21 cellular contexts compared by ENCODE assay signal in genomic region chr3:99861216-99861615, GRCh38. TPM values are rescaled to one million over a fixed set of nuclear protein-coding genes. Genes with fewer than 3 reads are reported as not detected.
DNase-seq lines count a peak whose midpoint lies in the region; ATAC-seq and TF ChIP-seq lines count a peak whose summit lies in the region.
"Had no signal": no experiment of that assay in that cellular context is flagged by ENCODE, and none has a peak within 500 bp of the region (broad histone marks: within the 10 kb centered on the region; RNA-seq: fewer than 3 reads in every experiment).

No MANE protein-coding gene starts in this region.

- no peaks in the 10 kb centered on the region for H3K9me2 ChIP-seq in hepatocyte (replicated peaks; ENCODE audit: insufficient read depth)

- H2AFZ ChIP-seq in hepatocyte = no peak overlapping the region
- H2AFZ ChIP-seq: GM23338 had no signal

- TF ChIP-seq CTCF in right atrium auricular region (IDR thresholded peaks at IDR 0.05) (no peak), hepatocyte (IDR thresholded peaks at IDR 0.05; ENCODE audit: poor library complexity) (no peak), sigmoid colon (IDR thresholded peaks at IDR 0.05) (no peak), vagina (IDR thresholded peaks at IDR 0.05) (no peak), BE2C (IDR thresholded peaks at IDR 0.05; ENCODE audit: low read depth, low read length) (no peak)

- H3K27me3 ChIP-seq in right atrium auricular region (no peaks in the 10 kb centered on the region), hepatocyte (no peaks in the 10 kb centered on the region), sigmoid colon (no peaks in the 10 kb centered on the region), vagina (no peaks in the 10 kb centered on the region), BE2C (no peaks in the 10 kb centered on the region)
- H3K27me3 ChIP-seq: SJCRH30 had no signal

- H3K4me2 ChIP-seq in hepatocyte = no peak overlapping the region
- H3K4me2 ChIP-seq: GM23338 had no signal

- H3K36me3 ChIP-seq in right atrium auricular region (peaks cover 33% of the 10 kb centered on the region), hepatocyte (replicated peaks; ENCODE audit: insufficient read depth, low read depth) (no peaks in the 10 kb centered on the region), sigmoid colon (peaks cover 0 to 25% (median 5%) of the 10 kb centered on the region in 4 donors), vagina (peaks cover 0 to 5% of the 10 kb centered on the region in 2 donors), BE2C (no peaks in the 10 kb centered on the region)

- peaks cover 0 to 70% of the 10 kb centered on the region in 2 donors for H3K4me1 ChIP-seq in right atrium auricular region
- peaks cover 12% of the 10 kb centered on the region for H3K4me1 ChIP-seq in hepatocyte (ENCODE audit: insufficient read depth)
- H3K4me1 ChIP-seq in sigmoid colon = peaks cover 0 to 97% (median 82%) of the 10 kb centered on the region in 4 donors
- peaks cover 28% of the 10 kb centered on the region for H3K4me1 ChIP-seq in vagina
- H3K4me1 ChIP-seq in BE2C = peaks cover 4% of the 10 kb centered on the region; the same call in 1 of the 2 replicates

- intact Hi-C loops in left ventricle myocardium superior (cut with micrococcal nuclease) (no loop called here), sigmoid colon (cut with DNase I) (loop anchor here (5.0 kb wide), 2 partner anchors 66 to 181 kb away; no protein-coding TSS in a partner anchor), vagina (cut with DNase I) (no loop called here)

- peaks cover 6% of the 10 kb centered on the region for H4K20me1 ChIP-seq in hepatocyte (ENCODE audit: insufficient read depth, poor library complexity, severe bottlenecking)

- TF ChIP-seq POLR2A in sigmoid colon (IDR thresholded peaks at IDR 0.05) = no peak
- no peak for TF ChIP-seq POLR2A in vagina (IDR thresholded peaks at IDR 0.05)

- no peaks in the 10 kb centered on the region for H3K9me3 ChIP-seq in right atrium auricular region
- H3K9me3 ChIP-seq in hepatocyte (ENCODE audit: low read depth) = no peaks in the 10 kb centered on the region
- H3K9me3 ChIP-seq in sigmoid colon = no peaks in the 10 kb centered on the region
- H3K9me3 ChIP-seq in vagina = no peaks in the 10 kb centered on the region
- H3K9me3 ChIP-seq in BE2C = no peaks in the 10 kb centered on the region
- H3K9me3 ChIP-seq: A549, SJCRH30 had no signal

- 60% methylated on average over 1 of the region's 1 CpG for WGBS in hepatocyte (ENCODE audit: low lambda C conversion rate, missing lambda C conversion rate)
- WGBS in sigmoid colon, 2 donors = 83 to 90% methylated on average over 1 of the region's 1 CpG

- peak; percentile 20 for ATAC-seq in left ventricle myocardium superior
- ATAC-seq: A549, GM23338 had no signal

- H3K4me3 ChIP-seq in right atrium auricular region = no peak overlapping the region
- H3K4me3 ChIP-seq in hepatocyte = no peak overlapping the region
- no peak overlapping the region for H3K4me3 ChIP-seq in sigmoid colon
- H3K4me3 ChIP-seq in vagina = no peak overlapping the region
- no peak overlapping the region for H3K4me3 ChIP-seq in BE2C (ENCODE audit: low read depth, low read length)
- H3K4me3 ChIP-seq: A549, GM23338, SJCRH30 had no signal

- TF ChIP-seq EP300 in sigmoid colon (IDR thresholded peaks at IDR 0.05) = no peak

- H3K79me2 ChIP-seq in hepatocyte = peaks cover 92% of the 10 kb centered on the region

- DNase-seq in left ventricle myocardium superior = no peak
- no peak for DNase-seq in right atrium auricular region (ENCODE audit: low spot score)
- no peak for DNase-seq in hepatocyte (ENCODE audit: low spot score)
- DNase-seq in sigmoid colon = no peak
- no peak for DNase-seq in vagina (ENCODE audit: extremely low spot score in 2 of 2)
- DNase-seq in activated CD4-positive, CD25-positive, alpha-beta regulatory T cell treated with anti-CD3 and anti-CD28 coated beads, Interleukin-2, amount 50 U/mL, for 72 hours = no peak
- DNase-seq in GM03348 (ENCODE audit: low spot score) = no peak
- DNase-seq in BE2C = no peak
- DNase-seq: activated CD4-positive, alpha-beta T cell treated with anti-CD3 and anti-CD28 coated beads, Interleukin-2, amount 50 U/mL, for 48 hours; activated gamma-delta T cell treated with Interleukin-2 at 50 U/mL for 16 hours; amygdala; C1 segment of cervical spinal cord; NCI-H1417 treated with DMSO at 0.1 percent for 48 hours; NCI-H2171 treated with DMSO at 0.1 percent for 48 hours; NCI-H748 treated with DMSO at 0.1 percent for 48 hours; OCI-M1; SJCRH30; stimulated activated naive CD4-positive, alpha-beta T cell treated with Interleukin-2 at 50 U/mL for 16 hours; WERI-Rb-1 had no signal

- H3K27ac ChIP-seq in right atrium auricular region (peak overlapping the region in 1 of 2 donors; percentile 37), hepatocyte (peak overlapping the region; percentile 69), sigmoid colon (peak overlapping the region; percentile 68 to 95 (median 92)), vagina (peak overlapping the region; percentile 11)
- H3K27ac ChIP-seq: A549, SJCRH30, WERI-Rb-1 had no signal

RNA-seq across cellular contexts. Expression of gene CMSS1, which starts 43.6 kb away (rescaled TPM):
- total RNA-seq in left ventricle myocardium superior = 34.5 TPM
- 10 to 100 TPM in 1 of 2 donors, 1 to 10 TPM in 1; 5.7 to 17.7 TPM for total RNA-seq in right atrium auricular region
- total RNA-seq in hepatocyte = 6.9 and 11.8 TPM in 2 replicates
- 17.0 and 19.2 TPM in 2 replicates for polyA plus RNA-seq in hepatocyte
- 10 to 100 TPM; 11.1 to 19.4 (median 16.6) TPM for total RNA-seq in sigmoid colon
- polyA plus RNA-seq in sigmoid colon = 10 to 100 TPM in 1 of 3 donors, 1 to 10 TPM in 2; 6.0 to 19.2 (median 7.6) TPM
- 21.4 TPM for total RNA-seq in vagina
- polyA plus RNA-seq in BE2C (2012; ENCODE audit: insufficient read depth, insufficient read length, low read depth) = 190 TPM
